ENCODE assay signal across 1 cellular context in genomic region chr3:113423699-113424098, GRCh38.
TF ChIP-seq lines count a peak whose summit lies in the region.

No MANE protein-coding gene starts in this region.

TF ChIP-seq in GM12878, 131 proteins besides CTCF, POLR2A, EP300 and RAD21 (continued from another document):
- peak; percentile 40 for TF ChIP-seq PBX3 (IDR thresholded peaks at IDR 0.05; ENCODE audit: insufficient replicate concordance, low read depth, low read length)
- no peak for TF ChIP-seq PAX5 (IDR thresholded peaks at IDR 0.05; ENCODE audit: borderline replicate concordance, low read depth, low read length)
- no peak for TF ChIP-seq SREBF1 (IDR thresholded peaks at IDR 0.05; ENCODE audit: low read length)
- no peak for TF ChIP-seq ZBED1 (IDR thresholded peaks at IDR 0.05; ENCODE audit: borderline replicate concordance)
- TF ChIP-seq ZBTB33 (IDR thresholded peaks at IDR 0.05): no peak
- TF ChIP-seq CREB1 (IDR thresholded peaks at IDR 0.05; ENCODE audit: low read depth): no peak
- TF ChIP-seq SIN3A (IDR thresholded peaks at IDR 0.05; ENCODE audit: low read depth, low read length): no peak
- TF ChIP-seq RELB (IDR thresholded peaks at IDR 0.05; ENCODE audit: low read depth): no peak
- TF ChIP-seq ZNF207 (IDR thresholded peaks at IDR 0.05; ENCODE audit: borderline replicate concordance): no peak
- TF ChIP-seq GABPA (IDR thresholded peaks at IDR 0.05; ENCODE audit: low read depth): no peak
- TF ChIP-seq USF1 (IDR thresholded peaks at IDR 0.05; ENCODE audit: borderline replicate concordance, extremely low read length, insufficient read depth, low read depth, low read length): no peak
- TF ChIP-seq ZSCAN29 (IDR thresholded peaks at IDR 0.05): no peak
- TF ChIP-seq MEF2A (IDR thresholded peaks at IDR 0.05; ENCODE audit: insufficient read depth, low read depth, low read length): peak; percentile 88
- 0 out of 2 replicates have a peak, but pooled peaks have one; percentile 51 for TF ChIP-seq MTA3 (IDR thresholded peaks at IDR 0.05; ENCODE audit: borderline replicate concordance, low read length)
- TF ChIP-seq POLR2AphosphoS5 (IDR thresholded peaks at IDR 0.05; ENCODE audit: low read length): no peak
- peak; percentile 63 for TF ChIP-seq NR2F1 (conservative IDR thresholded peaks at IDR 0.05)
- peak; percentile 83 to 85 for TF ChIP-seq BHLHE40 (IDR thresholded peaks at IDR 0.05; ENCODE audit: borderline replicate concordance in 1 of 2, low read depth in 2 of 2, low read length in 1 of 2)
- no peak for TF ChIP-seq TAF1 (IDR thresholded peaks at IDR 0.05; ENCODE audit: borderline replicate concordance, low read depth, low read length)
- TF ChIP-seq JUND (IDR thresholded peaks at IDR 0.05; ENCODE audit: low read depth, low read length): no peak
- TF ChIP-seq CBFB (IDR thresholded peaks at IDR 0.05; ENCODE audit: low read depth): no peak
- TF ChIP-seq MEF2B (IDR thresholded peaks at IDR 0.05; ENCODE audit: partially characterized antibody, poor library complexity, severe bottlenecking): peak; percentile 79
- peak; percentile 83 for TF ChIP-seq ZNF687 (IDR thresholded peaks at IDR 0.05)
- no peak for TF ChIP-seq TCF3 (IDR thresholded peaks at IDR 0.05; ENCODE audit: borderline replicate concordance, insufficient read depth, low read depth, low read length)
- no peak for TF ChIP-seq BCL3 (IDR thresholded peaks at IDR 0.05; ENCODE audit: borderline replicate concordance, insufficient read depth, low read depth, low read length, poor library complexity, severe bottlenecking)
- no peak for TF ChIP-seq ZBTB40 (IDR thresholded peaks at IDR 0.05; ENCODE audit: borderline replicate concordance)
- TF ChIP-seq SUPT20H (IDR thresholded peaks at IDR 0.05; ENCODE audit: borderline replicate concordance, control insufficient read depth, low read depth, low read length): no peak
- 0 out of 2 replicates have a peak, but pooled peaks have one; percentile 39 for TF ChIP-seq MYB (IDR thresholded peaks at IDR 0.05; ENCODE audit: borderline replicate concordance, low read depth, low read length)
- TF ChIP-seq FOXM1 (IDR thresholded peaks at IDR 0.05; ENCODE audit: low read depth, low read length): peak; percentile 46; the same call in 1 of the 2 replicates
- TF ChIP-seq NFXL1 (IDR thresholded peaks at IDR 0.05; ENCODE audit: borderline replicate concordance): no peak
- TF ChIP-seq NFIC (IDR thresholded peaks at IDR 0.05; ENCODE audit: low read depth, low read length): peak; percentile 41; the same call in 1 of the 2 replicates
- TF ChIP-seq RAD51 (IDR thresholded peaks at IDR 0.05): peak; percentile 51
- TF ChIP-seq BCLAF1 (IDR thresholded peaks at IDR 0.05): no peak
- peak; percentile 48; the same call in 1 of the 2 replicates for TF ChIP-seq MAX (IDR thresholded peaks at IDR 0.05; ENCODE audit: low read depth, low read length)
- no peak for TF ChIP-seq ZBTB4 (CRISPR knock-in tag; IDR thresholded peaks at IDR 0.05)
